1 cellular context compared by ENCODE assay signal in the genomic region with DNA sequence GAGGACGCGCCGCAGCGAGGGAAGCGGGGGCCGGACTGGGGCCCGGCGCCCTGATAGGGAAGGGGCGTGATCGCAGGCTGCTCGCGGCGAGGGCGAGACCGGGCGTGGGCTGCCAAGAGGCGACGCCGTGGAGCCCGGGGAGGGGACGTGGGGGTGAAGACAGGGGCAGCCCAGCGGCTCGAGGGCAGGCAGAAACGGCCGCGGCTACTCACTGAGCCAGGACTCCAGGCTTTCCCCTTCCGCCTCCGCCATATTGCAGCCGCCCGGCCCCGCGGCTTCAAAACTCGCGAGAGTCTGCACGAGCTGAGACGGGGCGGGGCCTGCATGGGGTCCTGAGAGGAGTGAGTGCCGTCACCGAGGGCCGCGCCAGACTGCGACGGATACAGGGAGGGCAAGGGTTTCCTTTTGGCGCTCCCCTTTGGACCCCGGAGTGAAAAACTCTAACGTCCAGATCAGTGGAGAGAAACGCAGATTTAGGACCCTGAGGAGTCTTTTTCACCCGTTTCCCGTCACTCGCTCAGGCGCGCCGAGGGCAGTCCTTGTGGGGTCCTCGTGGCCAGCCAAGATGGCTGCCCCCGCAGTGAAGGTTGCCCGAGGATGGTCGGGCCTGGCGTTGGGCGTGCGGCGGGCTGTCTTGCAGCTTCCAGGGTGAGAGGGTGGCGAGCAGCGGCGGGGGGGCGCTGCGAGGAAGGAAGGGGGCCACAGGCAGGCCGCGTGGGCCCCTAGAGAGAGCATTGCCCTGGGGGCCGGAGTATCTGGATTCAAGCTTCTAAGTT.
A peak's percentile ranks its signal among the peaks of the same experiment; 100 is the strongest.
TF ChIP-seq lines count a peak whose summit lies in the region.

GGA3 (minus strand) TSS at position 271 of the 776 bp plus-strand sequence; CDS start at position 252, 19 bp downstream.
MRPS7 (plus strand) TSS at position 544 of the 776 bp plus-strand sequence; CDS start at position 566, 22 bp downstream.

TF ChIP-seq in HepG2, 621 proteins besides CTCF, POLR2A, EP300 and RAD21 (continued from another document and continues in another):
- TF ChIP-seq ZUFSP (CRISPR knock-in tag; IDR thresholded peaks at IDR 0.05; ENCODE audit: borderline replicate concordance) (no peak), FOXK2 (IDR thresholded peaks at IDR 0.05) (no peak; the same call in 1 of the 2 replicates), HNRNPH1 (optimal IDR thresholded peaks at IDR 0.05; ENCODE audit: low read depth, low read length) (no peak), NAIF1 (CRISPR knock-in tag; IDR thresholded peaks at IDR 0.05; ENCODE audit: borderline replicate concordance) (peak; percentile 69; the same call in 1 of the 2 replicates), XBP1 (CRISPR knock-in tag; IDR thresholded peaks at IDR 0.05) (no peak), ZSCAN21 (CRISPR knock-in tag; IDR thresholded peaks at IDR 0.05; ENCODE audit: borderline replicate concordance) (peak; percentile 92), WIZ (CRISPR knock-in tag; IDR thresholded peaks at IDR 0.05) (peak; percentile 70; the same call in 1 of the 2 replicates), SNAPC2 (CRISPR knock-in tag; IDR thresholded peaks at IDR 0.05) (peak; percentile 87; the same call in 1 of the 2 replicates), ZMAT5 (CRISPR knock-in tag; IDR thresholded peaks at IDR 0.05; ENCODE audit: borderline replicate concordance, low read depth) (no peak), ZNF484 (CRISPR knock-in tag; IDR thresholded peaks at IDR 0.05; ENCODE audit: borderline replicate concordance, low read depth) (0 out of 2 replicates have a peak, but pooled peaks have one; percentile 16), HIC2 (CRISPR knock-in tag; IDR thresholded peaks at IDR 0.05; ENCODE audit: low read depth) (0 out of 2 replicates have a peak, but pooled peaks have one; percentile 16), ERF (CRISPR knock-in tag; IDR thresholded peaks at IDR 0.05) (no peak), KDM1A (CRISPR knock-in tag; IDR thresholded peaks at IDR 0.05) (no peak), SIN3A (IDR thresholded peaks at IDR 0.05; ENCODE audit: borderline replicate concordance, low read depth, low read length) (peak; percentile 64; the same call in 1 of the 2 replicates), JUNB (CRISPR knock-in tag; IDR thresholded peaks at IDR 0.05; ENCODE audit: borderline replicate concordance) (no peak), THYN1 (CRISPR knock-in tag; IDR thresholded peaks at IDR 0.05; ENCODE audit: borderline replicate concordance, low read depth) (no peak), HOXA3 (CRISPR knock-in tag; IDR thresholded peaks at IDR 0.05) (peak; percentile 80; the same call in 1 of the 2 replicates), RBAK (CRISPR knock-in tag; IDR thresholded peaks at IDR 0.05) (no peak; the same call in 1 of the 2 replicates), NCOA5 (CRISPR knock-in tag; IDR thresholded peaks at IDR 0.05) (peak; percentile 58; the same call in 1 of the 2 replicates), ATF7-NPFF (CRISPR knock-in tag; IDR thresholded peaks at IDR 0.05; ENCODE audit: low read depth) (peak; percentile 27; the same call in 1 of the 2 replicates), MTA3 (CRISPR knock-in tag; IDR thresholded peaks at IDR 0.05) (no peak), SCMH1 (CRISPR knock-in tag; IDR thresholded peaks at IDR 0.05; ENCODE audit: borderline replicate concordance) (no peak), MLX (CRISPR knock-in tag; IDR thresholded peaks at IDR 0.05) (no peak), TEAD2 (CRISPR knock-in tag; IDR thresholded peaks at IDR 0.05) (no peak), RFX1 (IDR thresholded peaks at IDR 0.05) (no peak), NCOA2 (CRISPR knock-in tag; IDR thresholded peaks at IDR 0.05) (peak; percentile 51; the same call in 1 of the 2 replicates), PHF5A (CRISPR knock-in tag; IDR thresholded peaks at IDR 0.05; ENCODE audit: low read depth, unreplicated experiment) (peak; percentile 46)
- TF ChIP-seq, protein P1, sequence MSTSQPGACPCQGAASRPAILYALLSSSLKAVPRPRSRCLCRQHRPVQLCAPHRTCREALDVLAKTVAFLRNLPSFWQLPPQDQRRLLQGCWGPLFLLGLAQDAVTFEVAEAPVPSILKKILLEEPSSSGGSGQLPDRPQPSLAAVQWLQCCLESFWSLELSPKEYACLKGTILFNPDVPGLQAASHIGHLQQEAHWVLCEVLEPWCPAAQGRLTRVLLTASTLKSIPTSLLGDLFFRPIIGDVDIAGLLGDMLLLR (CRISPR knock-in tag; IDR thresholded peaks at IDR 0.05), result no peak; the same call in 1 of the 2 replicates
- TF ChIP-seq, protein P2, sequence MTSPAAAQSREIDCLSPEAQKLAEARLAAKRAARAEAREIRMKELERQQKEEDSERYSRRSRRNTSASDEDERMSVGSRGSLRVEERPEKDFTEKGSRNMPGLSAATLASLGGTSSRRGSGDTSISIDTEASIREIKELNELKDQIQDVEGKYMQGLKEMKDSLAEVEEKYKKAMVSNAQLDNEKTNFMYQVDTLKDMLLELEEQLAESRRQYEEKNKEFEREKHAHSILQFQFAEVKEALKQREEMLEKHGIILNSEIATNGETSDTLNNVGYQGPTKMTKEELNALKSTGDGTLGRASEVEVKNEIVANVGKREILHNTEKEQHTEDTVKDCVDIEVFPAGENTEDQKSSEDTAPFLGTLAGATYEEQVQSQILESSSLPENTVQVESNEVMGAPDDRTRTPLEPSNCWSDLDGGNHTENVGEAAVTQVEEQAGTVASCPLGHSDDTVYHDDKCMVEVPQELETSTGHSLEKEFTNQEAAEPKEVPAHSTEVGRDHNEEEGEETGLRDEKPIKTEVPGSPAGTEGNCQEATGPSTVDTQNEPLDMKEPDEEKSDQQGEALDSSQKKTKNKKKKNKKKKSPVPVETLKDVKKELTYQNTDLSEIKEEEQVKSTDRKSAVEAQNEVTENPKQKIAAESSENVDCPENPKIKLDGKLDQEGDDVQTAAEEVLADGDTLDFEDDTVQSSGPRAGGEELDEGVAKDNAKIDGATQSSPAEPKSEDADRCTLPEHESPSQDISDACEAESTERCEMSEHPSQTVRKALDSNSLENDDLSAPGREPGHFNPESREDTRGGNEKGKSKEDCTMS (CRISPR knock-in tag; conservative IDR thresholded peaks at IDR 0.05), result peak; percentile 15; the same call in 1 of the 2 replicates
- TF ChIP-seq, protein P3, sequence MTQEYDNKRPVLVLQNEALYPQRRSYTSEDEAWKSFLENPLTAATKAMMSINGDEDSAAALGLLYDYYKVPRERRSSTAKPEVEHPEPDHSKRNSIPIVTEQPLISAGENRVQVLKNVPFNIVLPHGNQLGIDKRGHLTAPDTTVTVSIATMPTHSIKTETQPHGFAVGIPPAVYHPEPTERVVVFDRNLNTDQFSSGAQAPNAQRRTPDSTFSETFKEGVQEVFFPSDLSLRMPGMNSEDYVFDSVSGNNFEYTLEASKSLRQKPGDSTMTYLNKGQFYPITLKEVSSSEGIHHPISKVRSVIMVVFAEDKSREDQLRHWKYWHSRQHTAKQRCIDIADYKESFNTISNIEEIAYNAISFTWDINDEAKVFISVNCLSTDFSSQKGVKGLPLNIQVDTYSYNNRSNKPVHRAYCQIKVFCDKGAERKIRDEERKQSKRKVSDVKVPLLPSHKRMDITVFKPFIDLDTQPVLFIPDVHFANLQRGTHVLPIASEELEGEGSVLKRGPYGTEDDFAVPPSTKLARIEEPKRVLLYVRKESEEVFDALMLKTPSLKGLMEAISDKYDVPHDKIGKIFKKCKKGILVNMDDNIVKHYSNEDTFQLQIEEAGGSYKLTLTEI (CRISPR knock-in tag; conservative IDR thresholded peaks at IDR 0.05), result no peak
- TF ChIP-seq, protein P4, sequence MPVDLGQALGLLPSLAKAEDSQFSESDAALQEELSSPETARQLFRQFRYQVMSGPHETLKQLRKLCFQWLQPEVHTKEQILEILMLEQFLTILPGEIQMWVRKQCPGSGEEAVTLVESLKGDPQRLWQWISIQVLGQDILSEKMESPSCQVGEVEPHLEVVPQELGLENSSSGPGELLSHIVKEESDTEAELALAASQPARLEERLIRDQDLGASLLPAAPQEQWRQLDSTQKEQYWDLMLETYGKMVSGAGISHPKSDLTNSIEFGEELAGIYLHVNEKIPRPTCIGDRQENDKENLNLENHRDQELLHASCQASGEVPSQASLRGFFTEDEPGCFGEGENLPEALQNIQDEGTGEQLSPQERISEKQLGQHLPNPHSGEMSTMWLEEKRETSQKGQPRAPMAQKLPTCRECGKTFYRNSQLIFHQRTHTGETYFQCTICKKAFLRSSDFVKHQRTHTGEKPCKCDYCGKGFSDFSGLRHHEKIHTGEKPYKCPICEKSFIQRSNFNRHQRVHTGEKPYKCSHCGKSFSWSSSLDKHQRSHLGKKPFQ (CRISPR knock-in tag; IDR thresholded peaks at IDR 0.05; ENCODE audit: insufficient replicate concordance), result peak; percentile 82
- TF ChIP-seq, protein P5, sequence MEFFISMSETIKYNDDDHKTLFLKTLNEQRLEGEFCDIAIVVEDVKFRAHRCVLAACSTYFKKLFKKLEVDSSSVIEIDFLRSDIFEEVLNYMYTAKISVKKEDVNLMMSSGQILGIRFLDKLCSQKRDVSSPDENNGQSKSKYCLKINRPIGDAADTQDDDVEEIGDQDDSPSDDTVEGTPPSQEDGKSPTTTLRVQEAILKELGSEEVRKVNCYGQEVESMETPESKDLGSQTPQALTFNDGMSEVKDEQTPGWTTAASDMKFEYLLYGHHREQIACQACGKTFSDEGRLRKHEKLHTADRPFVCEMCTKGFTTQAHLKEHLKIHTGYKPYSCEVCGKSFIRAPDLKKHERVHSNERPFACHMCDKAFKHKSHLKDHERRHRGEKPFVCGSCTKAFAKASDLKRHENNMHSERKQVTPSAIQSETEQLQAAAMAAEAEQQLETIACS (CRISPR knock-in tag; IDR thresholded peaks at IDR 0.05), result peak; percentile 49; the same call in 1 of the 2 replicates
- TF ChIP-seq, protein P6, sequence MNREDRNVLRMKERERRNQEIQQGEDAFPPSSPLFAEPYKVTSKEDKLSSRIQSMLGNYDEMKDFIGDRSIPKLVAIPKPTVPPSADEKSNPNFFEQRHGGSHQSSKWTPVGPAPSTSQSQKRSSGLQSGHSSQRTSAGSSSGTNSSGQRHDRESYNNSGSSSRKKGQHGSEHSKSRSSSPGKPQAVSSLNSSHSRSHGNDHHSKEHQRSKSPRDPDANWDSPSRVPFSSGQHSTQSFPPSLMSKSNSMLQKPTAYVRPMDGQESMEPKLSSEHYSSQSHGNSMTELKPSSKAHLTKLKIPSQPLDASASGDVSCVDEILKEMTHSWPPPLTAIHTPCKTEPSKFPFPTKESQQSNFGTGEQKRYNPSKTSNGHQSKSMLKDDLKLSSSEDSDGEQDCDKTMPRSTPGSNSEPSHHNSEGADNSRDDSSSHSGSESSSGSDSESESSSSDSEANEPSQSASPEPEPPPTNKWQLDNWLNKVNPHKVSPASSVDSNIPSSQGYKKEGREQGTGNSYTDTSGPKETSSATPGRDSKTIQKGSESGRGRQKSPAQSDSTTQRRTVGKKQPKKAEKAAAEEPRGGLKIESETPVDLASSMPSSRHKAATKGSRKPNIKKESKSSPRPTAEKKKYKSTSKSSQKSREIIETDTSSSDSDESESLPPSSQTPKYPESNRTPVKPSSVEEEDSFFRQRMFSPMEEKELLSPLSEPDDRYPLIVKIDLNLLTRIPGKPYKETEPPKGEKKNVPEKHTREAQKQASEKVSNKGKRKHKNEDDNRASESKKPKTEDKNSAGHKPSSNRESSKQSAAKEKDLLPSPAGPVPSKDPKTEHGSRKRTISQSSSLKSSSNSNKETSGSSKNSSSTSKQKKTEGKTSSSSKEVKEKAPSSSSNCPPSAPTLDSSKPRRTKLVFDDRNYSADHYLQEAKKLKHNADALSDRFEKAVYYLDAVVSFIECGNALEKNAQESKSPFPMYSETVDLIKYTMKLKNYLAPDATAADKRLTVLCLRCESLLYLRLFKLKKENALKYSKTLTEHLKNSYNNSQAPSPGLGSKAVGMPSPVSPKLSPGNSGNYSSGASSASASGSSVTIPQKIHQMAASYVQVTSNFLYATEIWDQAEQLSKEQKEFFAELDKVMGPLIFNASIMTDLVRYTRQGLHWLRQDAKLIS (CRISPR knock-in tag; IDR thresholded peaks at IDR 0.05), result peak; percentile 81
